ENCODE assay signal across 1 cellular context in genomic region chr6:146543940-146544661, GRCh38.
TF ChIP-seq lines count a peak whose summit lies in the region.

No MANE protein-coding gene starts in this region.

TF ChIP-seq in H1, 55 proteins besides CTCF, POLR2A, EP300 and RAD21 (continued from another document):
- no peak for TF ChIP-seq GABPA (IDR thresholded peaks at IDR 0.05; ENCODE audit: borderline replicate concordance, insufficient read depth, low read length)
- no peak for TF ChIP-seq RFX5 (IDR thresholded peaks at IDR 0.05; ENCODE audit: borderline replicate concordance, low read depth, low read length)
- no peak for TF ChIP-seq CHD7 (IDR thresholded peaks at IDR 0.05; ENCODE audit: insufficient replicate concordance, low read length)
- TF ChIP-seq TAF7 (optimal IDR thresholded peaks at IDR 0.05; ENCODE audit: borderline replicate concordance, low read depth, low read length), result no peak
- TF ChIP-seq CTBP2 (IDR thresholded peaks at IDR 0.05; ENCODE audit: borderline replicate concordance, insufficient read depth, insufficient read length, low read length), result no peak
- no peak for TF ChIP-seq FOSL1 (IDR thresholded peaks at IDR 0.05; ENCODE audit: insufficient read depth, low read depth, low read length)
- no peak for TF ChIP-seq CEBPB (IDR thresholded peaks at IDR 0.05; ENCODE audit: low read depth, low read length)
- TF ChIP-seq YY1 (IDR thresholded peaks at IDR 0.05; ENCODE audit: low read depth, low read length), result no peak
- TF ChIP-seq JUN (IDR thresholded peaks at IDR 0.05; ENCODE audit: low read depth, low read length), result no peak
- 0 out of 2 replicates have a peak, but pooled peaks have one; percentile 31 for TF ChIP-seq TAF1 (IDR thresholded peaks at IDR 0.05; ENCODE audit: low read depth, low read length)
- TF ChIP-seq CHD2 (IDR thresholded peaks at IDR 0.05; ENCODE audit: low read length), result no peak
- no peak for TF ChIP-seq POU5F1 (IDR thresholded peaks at IDR 0.05; ENCODE audit: low read depth, low read length)
- TF ChIP-seq SIN3A (conservative IDR thresholded peaks at IDR 0.05 in 1 of 2, IDR thresholded peaks at IDR 0.05 in 1 of 2; ENCODE audit: low read depth in 1 of 2, low read length in 2 of 2), result 0 out of 4 replicates have a peak, but pooled peaks of 1 of the 2 experiments have one; percentile 16
- no peak for TF ChIP-seq SP4 (IDR thresholded peaks at IDR 0.05; ENCODE audit: low read length)
- no peak for TF ChIP-seq CHD1 (IDR thresholded peaks at IDR 0.05; ENCODE audit: low read depth, low read length)
- TF ChIP-seq RNF2 (IDR thresholded peaks at IDR 0.05; ENCODE audit: borderline replicate concordance, low read depth, low read length, missing control alignments, poor library complexity, severe bottlenecking), result no peak
- TF ChIP-seq EGR1 (IDR thresholded peaks at IDR 0.05; ENCODE audit: borderline replicate concordance, low read depth, low read length), result no peak
- TF ChIP-seq MAX (IDR thresholded peaks at IDR 0.05), result no peak; the same call in 1 of the 2 replicates
- TF ChIP-seq SIRT6 (IDR thresholded peaks at IDR 0.05; ENCODE audit: low read length), result no peak
- TF ChIP-seq HDAC2 (IDR thresholded peaks at IDR 0.05; ENCODE audit: borderline replicate concordance in 1 of 2, low read depth in 2 of 2, low read length in 2 of 2), result no peak
- peak; percentile 97 for TF ChIP-seq KDM4A (IDR thresholded peaks at IDR 0.05; ENCODE audit: low read depth, low read length, severe bottlenecking)
- TF ChIP-seq E2F6 (IDR thresholded peaks at IDR 0.05), result no peak; the same call in 1 of the 2 replicates
- TF ChIP-seq RBBP5 (IDR thresholded peaks at IDR 0.05; ENCODE audit: borderline replicate concordance, low read depth, low read length), result no peak
- TF ChIP-seq POLR2AphosphoS5 (IDR thresholded peaks at IDR 0.05; ENCODE audit: low read depth, low read length), result peak; percentile 15; the same call in 1 of the 2 replicates
TF ChIP-seq in H1: peak in this region for 4.
